In genomic region chr10:69728335-69728861, GRCh38 we compare ENCODE assay signal across 11 cellular contexts.
A peak's percentile ranks its signal among the peaks of the same experiment; 100 is the strongest.
DNase-seq lines count a peak whose midpoint lies in the region; ATAC-seq and TF ChIP-seq lines count a peak whose summit lies in the region.
"Had no signal": no experiment of that assay in that cellular context is flagged by ENCODE, and none has a peak within 500 bp of the region (broad histone marks: within the 10 kb centered on the region; RNA-seq: fewer than 3 reads in every experiment).

No MANE protein-coding gene starts in this region.

- H3K4me3 ChIP-seq in cardiac fibroblast (replicated peaks in 1 of 2; ENCODE audit: low read depth in 2 of 2, low read length in 2 of 2), result no peak overlapping the region

- H3K36me3 Mint-ChIP-seq in activated naive CD4-positive, alpha-beta T cell treated with anti-CD3 and anti-CD28 coated beads, Interleukin-2, amount 50 U/mL, for 72 hours, result no peaks in the 10 kb centered on the region
- H3K36me3 Mint-ChIP-seq in type B pancreatic cell, result no peaks in the 10 kb centered on the region
- H3K36me3 Mint-ChIP-seq in activated T-cell treated with anti-CD3 and anti-CD28 coated beads, Interleukin-2, amount 50 U/mL, for 24 hours (ENCODE audit: low read depth), result no peaks in the 10 kb centered on the region
- H3K36me3 Mint-ChIP-seq: immature natural killer cell had no signal

- H3K4me3 Mint-ChIP-seq in type B pancreatic cell, result no peak overlapping the region
- H3K4me3 Mint-ChIP-seq in activated T-cell treated with anti-CD3 and anti-CD28 coated beads, Interleukin-2, amount 50 U/mL, for 24 hours, result no peak overlapping the region
- H3K4me3 Mint-ChIP-seq: immature natural killer cell had no signal

- peaks cover 13% of the 10 kb centered on the region for H3K4me1 Mint-ChIP-seq in type B pancreatic cell (ENCODE audit: unreplicated experiment)
- no peaks in the 10 kb centered on the region for H3K4me1 Mint-ChIP-seq in activated T-cell treated with anti-CD3 and anti-CD28 coated beads, Interleukin-2, amount 50 U/mL, for 24 hours (ENCODE audit: low read depth)
- H3K4me1 Mint-ChIP-seq: immature natural killer cell had no signal

- H3K27me3 Mint-ChIP-seq in type B pancreatic cell, result peaks cover 7% of the 10 kb centered on the region
- peaks cover 33% of the 10 kb centered on the region for H3K27me3 Mint-ChIP-seq in activated T-cell treated with anti-CD3 and anti-CD28 coated beads, Interleukin-2, amount 50 U/mL, for 24 hours

- no peaks in the 10 kb centered on the region for H3K9me3 Mint-ChIP-seq in activated naive CD4-positive, alpha-beta T cell treated with anti-CD3 and anti-CD28 coated beads, Interleukin-2, amount 50 U/mL, for 72 hours
- no peaks in the 10 kb centered on the region for H3K9me3 Mint-ChIP-seq in type B pancreatic cell
- no peaks in the 10 kb centered on the region for H3K9me3 Mint-ChIP-seq in activated T-cell treated with anti-CD3 and anti-CD28 coated beads, Interleukin-2, amount 50 U/mL, for 24 hours
- H3K9me3 Mint-ChIP-seq: immature natural killer cell had no signal

- peak in 1 of 2 donors; percentile 62 for ATAC-seq in activated naive CD4-positive, alpha-beta T cell treated with anti-CD3 and anti-CD28 coated beads, Interleukin-2, amount 50 U/mL, for 72 hours
- ATAC-seq in GM18517 (IDR thresholded peaks at IDR 0.05; ENCODE audit: unreplicated experiment), result no peak

- H3K27ac Mint-ChIP-seq in activated naive CD4-positive, alpha-beta T cell treated with anti-CD3 and anti-CD28 coated beads, Interleukin-2, amount 50 U/mL, for 72 hours, result peak overlapping the region; percentile 38 to 44
- peak overlapping the region; percentile 39 for H3K27ac Mint-ChIP-seq in type B pancreatic cell
- H3K27ac Mint-ChIP-seq in activated T-cell treated with anti-CD3 and anti-CD28 coated beads, Interleukin-2, amount 50 U/mL, for 24 hours, result no peak overlapping the region
- H3K27ac Mint-ChIP-seq: immature natural killer cell had no signal

- DNase-seq in activated naive CD4-positive, alpha-beta T cell treated with anti-CD3 and anti-CD28 coated beads, Interleukin-2, amount 50 U/mL, for 72 hours (ENCODE audit: low spot score in 2 of 2), result no peak
- DNase-seq in activated naive CD4-positive, alpha-beta T cell treated with anti-CD3 and anti-CD28 coated beads, Interleukin-2, amount 50 U/mL, for 16 hours, result no peak
- DNase-seq in cardiac fibroblast (ENCODE audit: low read depth in 2 of 2) (peak; percentile 70 to 72), iris pigment epithelial cell (ENCODE audit: low read depth) (peak; percentile 59), type B pancreatic cell (ENCODE audit: extremely low spot score, unreplicated experiment) (no peak), NCI-H2196 treated with DMSO at 0.1 percent for 48 hours (lab: John Stamatoyannopoulos, UW; ENCODE audit: unreplicated experiment) (no peak)
- DNase-seq in activated T-cell treated with anti-CD3 and anti-CD28 coated beads, Interleukin-2, amount 50 U/mL, for 24 hours, result no peak
- DNase-seq: ACHN, immature natural killer cell, MV-4-11 had no signal

- TF ChIP-seq CTCF in cardiac fibroblast (IDR thresholded peaks at IDR 0.05; ENCODE audit: low read depth, low read length) (no peak), type B pancreatic cell (conservative IDR thresholded peaks at IDR 0.05) (no peak)

Comparison
In these comparisons a context has a peak if more than half of its experiments do, and no peak if none do; other contexts are left out.
1. DNase-seq: peak in cardiac fibroblast (2 of 2) and iris pigment epithelial cell (single experiment); none in activated naive CD4-positive, alpha-beta T cell treated with anti-CD3 and anti-CD28 coated beads, Interleukin-2, amount 50 U/mL, for 72 hours (0 of 2), activated naive CD4-positive, alpha-beta T cell treated with anti-CD3 and anti-CD28 coated beads, Interleukin-2, amount 50 U/mL, for 16 hours (single experiment), type B pancreatic cell (single experiment), NCI-H2196 treated with DMSO at 0.1 percent for 48 hours (single experiment) and activated T-cell treated with anti-CD3 and anti-CD28 coated beads, Interleukin-2, amount 50 U/mL, for 24 hours (single experiment).